ENCODE assay signal across 1 cellular context in the genomic region with DNA sequence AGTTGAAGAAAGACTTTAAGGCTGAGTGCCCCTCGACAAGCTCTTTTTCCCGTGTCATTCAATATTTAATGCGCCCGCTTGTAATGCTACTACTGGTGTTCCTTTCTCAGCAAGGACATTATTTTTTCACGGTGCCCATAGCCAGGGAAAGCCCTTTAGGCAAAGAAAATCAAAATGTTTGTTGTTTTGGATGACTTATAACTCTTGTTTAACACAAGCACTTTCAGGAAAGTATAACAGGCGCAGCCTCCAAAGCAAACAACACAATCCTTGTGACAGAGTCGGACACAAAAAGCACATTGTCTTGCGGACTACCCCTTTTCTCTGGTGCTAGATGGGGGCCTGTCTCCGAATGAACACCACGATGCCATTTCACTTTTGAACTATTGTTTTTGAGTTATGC.
TF ChIP-seq lines count a peak whose summit lies in the region.

No MANE protein-coding gene starts in this region.

TF ChIP-seq in HepG2, 621 proteins besides CTCF, POLR2A, EP300 and RAD21:
- TF ChIP-seq, protein P1, sequence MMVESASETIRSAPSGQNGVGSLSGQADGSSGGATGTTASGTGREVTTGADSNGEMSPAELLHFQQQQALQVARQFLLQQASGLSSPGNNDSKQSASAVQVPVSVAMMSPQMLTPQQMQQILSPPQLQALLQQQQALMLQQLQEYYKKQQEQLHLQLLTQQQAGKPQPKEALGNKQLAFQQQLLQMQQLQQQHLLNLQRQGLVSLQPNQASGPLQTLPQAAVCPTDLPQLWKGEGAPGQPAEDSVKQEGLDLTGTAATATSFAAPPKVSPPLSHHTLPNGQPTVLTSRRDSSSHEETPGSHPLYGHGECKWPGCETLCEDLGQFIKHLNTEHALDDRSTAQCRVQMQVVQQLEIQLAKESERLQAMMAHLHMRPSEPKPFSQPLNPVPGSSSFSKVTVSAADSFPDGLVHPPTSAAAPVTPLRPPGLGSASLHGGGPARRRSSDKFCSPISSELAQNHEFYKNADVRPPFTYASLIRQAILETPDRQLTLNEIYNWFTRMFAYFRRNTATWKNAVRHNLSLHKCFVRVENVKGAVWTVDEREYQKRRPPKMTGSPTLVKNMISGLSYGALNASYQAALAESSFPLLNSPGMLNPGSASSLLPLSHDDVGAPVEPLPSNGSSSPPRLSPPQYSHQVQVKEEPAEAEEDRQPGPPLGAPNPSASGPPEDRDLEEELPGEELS (CRISPR knock-in tag; IDR thresholded peaks at IDR 0.05), result 0 out of 2 replicates have a peak, but pooled peaks have one; percentile 30
- TF ChIP-seq ZNF547 (CRISPR knock-in tag; IDR thresholded peaks at IDR 0.05) (no peak), ZNF263 (CRISPR knock-in tag; IDR thresholded peaks at IDR 0.05) (no peak), PRPF4 (IDR thresholded peaks at IDR 0.05; ENCODE audit: low read depth, low read length, poor library complexity, severe bottlenecking) (no peak), FOXA1 (IDR thresholded peaks at IDR 0.05) (no peak), FOXA1 (CRISPR knock-in tag; IDR thresholded peaks at IDR 0.05) (peak; percentile 40; the same call in 1 of the 2 replicates), HNRNPL (IDR thresholded peaks at IDR 0.05; ENCODE audit: low read depth, low read length) (no peak), AGO1 (IDR thresholded peaks at IDR 0.05; ENCODE audit: low read depth, low read length, poor library complexity, severe bottlenecking) (no peak), ZNF468 (CRISPR knock-in tag; IDR thresholded peaks at IDR 0.05) (no peak), ZNF776 (CRISPR knock-in tag; IDR thresholded peaks at IDR 0.05) (no peak), MBNL3 (CRISPR knock-in tag; conservative IDR thresholded peaks at IDR 0.05) (no peak), BCL6 (CRISPR knock-in tag; IDR thresholded peaks at IDR 0.05) (peak; percentile 88), ATF7-NPFF (CRISPR knock-in tag; IDR thresholded peaks at IDR 0.05; ENCODE audit: low read depth) (no peak), EHMT2 (IDR thresholded peaks at IDR 0.05; ENCODE audit: borderline replicate concordance, low read depth, low read length) (no peak), ZNF839 (CRISPR knock-in tag; IDR thresholded peaks at IDR 0.05; ENCODE audit: borderline replicate concordance) (no peak)
- TF ChIP-seq, protein P2, sequence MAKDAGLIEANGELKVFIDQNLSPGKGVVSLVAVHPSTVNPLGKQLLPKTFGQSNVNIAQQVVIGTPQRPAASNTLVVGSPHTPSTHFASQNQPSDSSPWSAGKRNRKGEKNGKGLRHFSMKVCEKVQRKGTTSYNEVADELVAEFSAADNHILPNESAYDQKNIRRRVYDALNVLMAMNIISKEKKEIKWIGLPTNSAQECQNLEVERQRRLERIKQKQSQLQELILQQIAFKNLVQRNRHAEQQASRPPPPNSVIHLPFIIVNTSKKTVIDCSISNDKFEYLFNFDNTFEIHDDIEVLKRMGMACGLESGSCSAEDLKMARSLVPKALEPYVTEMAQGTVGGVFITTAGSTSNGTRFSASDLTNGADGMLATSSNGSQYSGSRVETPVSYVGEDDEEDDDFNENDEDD (CRISPR knock-in tag; IDR thresholded peaks at IDR 0.05; ENCODE audit: borderline replicate concordance), result no peak
- TF ChIP-seq, protein P3, sequence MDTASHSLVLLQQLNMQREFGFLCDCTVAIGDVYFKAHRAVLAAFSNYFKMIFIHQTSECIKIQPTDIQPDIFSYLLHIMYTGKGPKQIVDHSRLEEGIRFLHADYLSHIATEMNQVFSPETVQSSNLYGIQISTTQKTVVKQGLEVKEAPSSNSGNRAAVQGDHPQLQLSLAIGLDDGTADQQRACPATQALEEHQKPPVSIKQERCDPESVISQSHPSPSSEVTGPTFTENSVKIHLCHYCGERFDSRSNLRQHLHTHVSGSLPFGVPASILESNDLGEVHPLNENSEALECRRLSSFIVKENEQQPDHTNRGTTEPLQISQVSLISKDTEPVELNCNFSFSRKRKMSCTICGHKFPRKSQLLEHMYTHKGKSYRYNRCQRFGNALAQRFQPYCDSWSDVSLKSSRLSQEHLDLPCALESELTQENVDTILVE (CRISPR knock-in tag; IDR thresholded peaks at IDR 0.05), result no peak
- TF ChIP-seq, protein P4, sequence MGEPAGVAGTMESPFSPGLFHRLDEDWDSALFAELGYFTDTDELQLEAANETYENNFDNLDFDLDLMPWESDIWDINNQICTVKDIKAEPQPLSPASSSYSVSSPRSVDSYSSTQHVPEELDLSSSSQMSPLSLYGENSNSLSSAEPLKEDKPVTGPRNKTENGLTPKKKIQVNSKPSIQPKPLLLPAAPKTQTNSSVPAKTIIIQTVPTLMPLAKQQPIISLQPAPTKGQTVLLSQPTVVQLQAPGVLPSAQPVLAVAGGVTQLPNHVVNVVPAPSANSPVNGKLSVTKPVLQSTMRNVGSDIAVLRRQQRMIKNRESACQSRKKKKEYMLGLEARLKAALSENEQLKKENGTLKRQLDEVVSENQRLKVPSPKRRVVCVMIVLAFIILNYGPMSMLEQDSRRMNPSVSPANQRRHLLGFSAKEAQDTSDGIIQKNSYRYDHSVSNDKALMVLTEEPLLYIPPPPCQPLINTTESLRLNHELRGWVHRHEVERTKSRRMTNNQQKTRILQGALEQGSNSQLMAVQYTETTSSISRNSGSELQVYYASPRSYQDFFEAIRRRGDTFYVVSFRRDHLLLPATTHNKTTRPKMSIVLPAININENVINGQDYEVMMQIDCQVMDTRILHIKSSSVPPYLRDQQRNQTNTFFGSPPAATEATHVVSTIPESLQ (CRISPR knock-in tag; conservative IDR thresholded peaks at IDR 0.05), result no peak
- TF ChIP-seq, protein P5, sequence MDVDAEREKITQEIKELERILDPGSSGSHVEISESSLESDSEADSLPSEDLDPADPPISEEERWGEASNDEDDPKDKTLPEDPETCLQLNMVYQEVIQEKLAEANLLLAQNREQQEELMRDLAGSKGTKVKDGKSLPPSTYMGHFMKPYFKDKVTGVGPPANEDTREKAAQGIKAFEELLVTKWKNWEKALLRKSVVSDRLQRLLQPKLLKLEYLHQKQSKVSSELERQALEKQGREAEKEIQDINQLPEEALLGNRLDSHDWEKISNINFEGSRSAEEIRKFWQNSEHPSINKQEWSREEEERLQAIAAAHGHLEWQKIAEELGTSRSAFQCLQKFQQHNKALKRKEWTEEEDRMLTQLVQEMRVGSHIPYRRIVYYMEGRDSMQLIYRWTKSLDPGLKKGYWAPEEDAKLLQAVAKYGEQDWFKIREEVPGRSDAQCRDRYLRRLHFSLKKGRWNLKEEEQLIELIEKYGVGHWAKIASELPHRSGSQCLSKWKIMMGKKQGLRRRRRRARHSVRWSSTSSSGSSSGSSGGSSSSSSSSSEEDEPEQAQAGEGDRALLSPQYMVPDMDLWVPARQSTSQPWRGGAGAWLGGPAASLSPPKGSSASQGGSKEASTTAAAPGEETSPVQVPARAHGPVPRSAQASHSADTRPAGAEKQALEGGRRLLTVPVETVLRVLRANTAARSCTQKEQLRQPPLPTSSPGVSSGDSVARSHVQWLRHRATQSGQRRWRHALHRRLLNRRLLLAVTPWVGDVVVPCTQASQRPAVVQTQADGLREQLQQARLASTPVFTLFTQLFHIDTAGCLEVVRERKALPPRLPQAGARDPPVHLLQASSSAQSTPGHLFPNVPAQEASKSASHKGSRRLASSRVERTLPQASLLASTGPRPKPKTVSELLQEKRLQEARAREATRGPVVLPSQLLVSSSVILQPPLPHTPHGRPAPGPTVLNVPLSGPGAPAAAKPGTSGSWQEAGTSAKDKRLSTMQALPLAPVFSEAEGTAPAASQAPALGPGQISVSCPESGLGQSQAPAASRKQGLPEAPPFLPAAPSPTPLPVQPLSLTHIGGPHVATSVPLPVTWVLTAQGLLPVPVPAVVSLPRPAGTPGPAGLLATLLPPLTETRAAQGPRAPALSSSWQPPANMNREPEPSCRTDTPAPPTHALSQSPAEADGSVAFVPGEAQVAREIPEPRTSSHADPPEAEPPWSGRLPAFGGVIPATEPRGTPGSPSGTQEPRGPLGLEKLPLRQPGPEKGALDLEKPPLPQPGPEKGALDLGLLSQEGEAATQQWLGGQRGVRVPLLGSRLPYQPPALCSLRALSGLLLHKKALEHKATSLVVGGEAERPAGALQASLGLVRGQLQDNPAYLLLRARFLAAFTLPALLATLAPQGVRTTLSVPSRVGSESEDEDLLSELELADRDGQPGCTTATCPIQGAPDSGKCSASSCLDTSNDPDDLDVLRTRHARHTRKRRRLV (CRISPR knock-in tag; IDR thresholded peaks at IDR 0.05), result no peak
- TF ChIP-seq, protein P6, sequence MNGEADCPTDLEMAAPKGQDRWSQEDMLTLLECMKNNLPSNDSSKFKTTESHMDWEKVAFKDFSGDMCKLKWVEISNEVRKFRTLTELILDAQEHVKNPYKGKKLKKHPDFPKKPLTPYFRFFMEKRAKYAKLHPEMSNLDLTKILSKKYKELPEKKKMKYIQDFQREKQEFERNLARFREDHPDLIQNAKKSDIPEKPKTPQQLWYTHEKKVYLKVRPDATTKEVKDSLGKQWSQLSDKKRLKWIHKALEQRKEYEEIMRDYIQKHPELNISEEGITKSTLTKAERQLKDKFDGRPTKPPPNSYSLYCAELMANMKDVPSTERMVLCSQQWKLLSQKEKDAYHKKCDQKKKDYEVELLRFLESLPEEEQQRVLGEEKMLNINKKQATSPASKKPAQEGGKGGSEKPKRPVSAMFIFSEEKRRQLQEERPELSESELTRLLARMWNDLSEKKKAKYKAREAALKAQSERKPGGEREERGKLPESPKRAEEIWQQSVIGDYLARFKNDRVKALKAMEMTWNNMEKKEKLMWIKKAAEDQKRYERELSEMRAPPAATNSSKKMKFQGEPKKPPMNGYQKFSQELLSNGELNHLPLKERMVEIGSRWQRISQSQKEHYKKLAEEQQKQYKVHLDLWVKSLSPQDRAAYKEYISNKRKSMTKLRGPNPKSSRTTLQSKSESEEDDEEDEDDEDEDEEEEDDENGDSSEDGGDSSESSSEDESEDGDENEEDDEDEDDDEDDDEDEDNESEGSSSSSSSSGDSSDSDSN (CRISPR knock-in tag; IDR thresholded peaks at IDR 0.05), result no peak
- TF ChIP-seq, protein P7, sequence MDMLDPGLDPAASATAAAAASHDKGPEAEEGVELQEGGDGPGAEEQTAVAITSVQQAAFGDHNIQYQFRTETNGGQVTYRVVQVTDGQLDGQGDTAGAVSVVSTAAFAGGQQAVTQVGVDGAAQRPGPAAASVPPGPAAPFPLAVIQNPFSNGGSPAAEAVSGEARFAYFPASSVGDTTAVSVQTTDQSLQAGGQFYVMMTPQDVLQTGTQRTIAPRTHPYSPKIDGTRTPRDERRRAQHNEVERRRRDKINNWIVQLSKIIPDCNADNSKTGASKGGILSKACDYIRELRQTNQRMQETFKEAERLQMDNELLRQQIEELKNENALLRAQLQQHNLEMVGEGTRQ (IDR thresholded peaks at IDR 0.05; ENCODE audit: low read depth, low read length), result no peak
- TF ChIP-seq, protein P7 (CRISPR knock-in tag; IDR thresholded peaks at IDR 0.05; ENCODE audit: borderline replicate concordance), result no peak
- TF ChIP-seq, protein P8, sequence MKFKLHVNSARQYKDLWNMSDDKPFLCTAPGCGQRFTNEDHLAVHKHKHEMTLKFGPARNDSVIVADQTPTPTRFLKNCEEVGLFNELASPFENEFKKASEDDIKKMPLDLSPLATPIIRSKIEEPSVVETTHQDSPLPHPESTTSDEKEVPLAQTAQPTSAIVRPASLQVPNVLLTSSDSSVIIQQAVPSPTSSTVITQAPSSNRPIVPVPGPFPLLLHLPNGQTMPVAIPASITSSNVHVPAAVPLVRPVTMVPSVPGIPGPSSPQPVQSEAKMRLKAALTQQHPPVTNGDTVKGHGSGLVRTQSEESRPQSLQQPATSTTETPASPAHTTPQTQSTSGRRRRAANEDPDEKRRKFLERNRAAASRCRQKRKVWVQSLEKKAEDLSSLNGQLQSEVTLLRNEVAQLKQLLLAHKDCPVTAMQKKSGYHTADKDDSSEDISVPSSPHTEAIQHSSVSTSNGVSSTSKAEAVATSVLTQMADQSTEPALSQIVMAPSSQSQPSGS (CRISPR knock-in tag; IDR thresholded peaks at IDR 0.05), result no peak
